12 cellular contexts compared by ENCODE assay signal in the genomic region with DNA sequence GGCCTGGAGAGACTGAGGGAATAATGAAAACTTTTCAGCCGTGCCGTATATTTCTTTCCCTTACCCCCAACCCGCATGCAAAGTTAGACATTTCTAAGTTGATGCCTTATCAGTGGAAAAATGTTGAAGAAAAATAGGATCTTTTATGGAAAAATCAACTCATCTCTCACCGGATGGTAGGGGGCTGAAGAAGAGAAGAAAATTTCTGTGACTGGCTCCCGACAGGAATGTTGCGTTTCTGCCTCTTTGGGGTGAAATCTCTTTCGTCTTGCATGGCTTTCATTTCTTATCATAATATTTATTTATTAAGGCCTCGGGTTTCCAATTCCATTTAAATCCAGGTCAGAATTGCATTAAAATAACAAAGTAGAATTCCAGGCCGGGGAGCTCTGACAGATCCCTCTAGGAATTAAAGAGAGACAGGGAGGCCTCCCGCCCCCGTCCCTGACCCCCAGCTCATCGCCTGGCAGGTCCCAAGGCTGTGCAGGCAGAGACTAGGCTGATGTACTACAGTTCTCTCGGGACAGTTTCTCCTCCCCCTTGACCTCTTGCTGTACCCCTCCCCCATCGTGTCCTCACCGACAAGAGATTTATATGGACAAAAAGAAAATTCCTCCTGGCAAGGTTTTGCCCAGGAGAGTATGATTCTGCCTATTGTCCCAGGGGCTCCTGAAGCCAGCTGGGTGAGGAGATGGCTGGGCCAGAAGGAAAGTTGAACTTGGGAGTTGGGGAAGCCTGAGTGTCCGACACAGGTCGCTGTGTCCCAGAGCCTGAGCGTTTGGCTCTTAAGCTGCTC. TPM values are rescaled to one million over a fixed set of nuclear protein-coding genes. Genes with fewer than 3 reads are reported as not detected.
DNase-seq lines count a peak whose midpoint lies in the region; ATAC-seq and TF ChIP-seq lines count a peak whose summit lies in the region.
"Had no signal": no experiment of that assay in that cellular context is flagged by ENCODE, and none has a peak within 500 bp of the region (broad histone marks: within the 10 kb centered on the region; RNA-seq: fewer than 3 reads in every experiment).

No MANE protein-coding gene starts in this region.

- intact Hi-C loops in ascending aorta (cut with DNase I) = no loop called here
- intact Hi-C loops in sigmoid colon (cut with DNase I) = no loop called here

- peak; percentile 53 for DNase-seq in GM23338 (ENCODE audit: low spot score)
- DNase-seq in ascending aorta (ENCODE audit: low spot score in 2 of 2) = no peak
- DNase-seq in sigmoid colon = no peak
- DNase-seq in midbrain (lab: John Stamatoyannopoulos, UW) = no peak
- DNase-seq: stimulated activated CD4-positive, alpha-beta T cell treated with anti-CD3 and anti-CD28 coated beads, Interleukin-12 subunit alpha, Interleukin-12 subunit beta, amount 100 ng/mL, for 4 hours; stimulated activated naive CD4-positive, alpha-beta T cell had no signal

- H2AFZ ChIP-seq in GM23338 = peak overlapping the region; percentile 95; the same call in 1 of the 2 replicates

- peaks cover 53% of the 10 kb centered on the region for H3K4me1 Mint-ChIP-seq in GM23338
- peaks cover 7% of the 10 kb centered on the region for H3K4me1 Mint-ChIP-seq in stimulated activated memory B cell treated with anti-CD40 and anti-IgM and Interleukin-4, amounts not matched to agents 10 μg/mL and 1 μg/mL and 100 μg/mL, for 72 hours

- 57 to 60% methylated on average over 18 of the region's 18 CpGs for WGBS in sigmoid colon, 2 donors

- H3K27ac ChIP-seq in GM23338 (ENCODE audit: low read depth) (no peak overlapping the region), ascending aorta (peak overlapping the region; percentile 83 to 89), sigmoid colon (peak overlapping the region in 1 of 4 donors; percentile 33)
- H3K27ac ChIP-seq: left lung had no signal

- H3K4me1 ChIP-seq in GM23338 (ENCODE audit: insufficient read depth) = peaks cover 35% of the 10 kb centered on the region
- peaks cover 29 to 38% of the 10 kb centered on the region in 2 donors for H3K4me1 ChIP-seq in ascending aorta
- peaks cover 0 to 38% (median 26%) of the 10 kb centered on the region in 4 donors for H3K4me1 ChIP-seq in sigmoid colon

- TF ChIP-seq EP300 in sigmoid colon (IDR thresholded peaks at IDR 0.05) = no peak

- peaks cover 15% of the 10 kb centered on the region; the same call in 1 of the 2 replicates for H3F3A ChIP-seq in GM23338 (replicated peaks; ENCODE audit: low read depth)

- H3K27me3 ChIP-seq in GM23338 (ENCODE audit: insufficient read depth) (peaks cover 91% of the 10 kb centered on the region), ascending aorta (no peaks in the 10 kb centered on the region), sigmoid colon (peaks cover 0 to 58% (median 13%) of the 10 kb centered on the region in 3 donors)

- H3K4me2 ChIP-seq in GM23338 = peak overlapping the region; percentile 86

- H3K36me3 ChIP-seq in GM23338 (ENCODE audit: insufficient read depth) (no peaks in the 10 kb centered on the region), ascending aorta (no peaks in the 10 kb centered on the region), sigmoid colon (no peaks in the 10 kb centered on the region)
- H3K36me3 ChIP-seq: left lung had no signal

- no peaks in the 10 kb centered on the region for H3K36me3 Mint-ChIP-seq in GM23338 (ENCODE audit: low read depth)
- H3K36me3 Mint-ChIP-seq in stimulated activated memory B cell treated with anti-CD40 and anti-IgM and Interleukin-4, amounts not matched to agents 10 μg/mL and 1 μg/mL and 100 μg/mL, for 72 hours = no peaks in the 10 kb centered on the region

- H3K4me3 ChIP-seq in GM23338 (peak overlapping the region; percentile 76), ascending aorta (peak overlapping the region; percentile 77 to 94), iPS-18c (ENCODE audit: insufficient read depth, low read depth, low read length) (peak overlapping the region; percentile 64), sigmoid colon (peak overlapping the region; percentile 35 to 60 (median 54))
- H3K4me3 ChIP-seq: K562 had no signal

- TF ChIP-seq CTCF in GM23338 (conservative IDR thresholded peaks at IDR 0.05; ENCODE audit: low read depth in 2 of 2) (no peak), ascending aorta (IDR thresholded peaks at IDR 0.05) (no peak), sigmoid colon (IDR thresholded peaks at IDR 0.05) (no peak)

- ATAC-seq in GM23338 (peak; percentile 8), GM21529 (IDR thresholded peaks at IDR 0.05; ENCODE audit: unreplicated experiment) (no peak)
- no peak for ATAC-seq in stimulated activated memory B cell treated with anti-CD40 and anti-IgM and Interleukin-4, amounts not matched to agents 10 μg/mL and 1 μg/mL and 100 μg/mL, for 72 hours

- peak overlapping the region; percentile 71 for H3K4me3 Mint-ChIP-seq in GM23338
- no peak overlapping the region for H3K4me3 Mint-ChIP-seq in stimulated activated memory B cell treated with anti-CD40 and anti-IgM and Interleukin-4, amounts not matched to agents 10 μg/mL and 1 μg/mL and 100 μg/mL, for 72 hours

- H3K79me2 ChIP-seq in GM23338 (replicated peaks; ENCODE audit: insufficient read depth) = no peaks in the 10 kb centered on the region; the same call in 1 of the 2 replicates

- H4K20me1 ChIP-seq in GM23338 (replicated peaks; ENCODE audit: insufficient read depth) = peaks cover 21% of the 10 kb centered on the region

- no peaks in the 10 kb centered on the region for H3K9me3 Mint-ChIP-seq in GM23338
- H3K9me3 Mint-ChIP-seq in stimulated activated memory B cell treated with anti-CD40 and anti-IgM and Interleukin-4, amounts not matched to agents 10 μg/mL and 1 μg/mL and 100 μg/mL, for 72 hours = no peaks in the 10 kb centered on the region

- H3K27me3 Mint-ChIP-seq in GM23338 (ENCODE audit: insufficient read depth, low read depth, poor library complexity) = peaks cover 49% of the 10 kb centered on the region
- H3K27me3 Mint-ChIP-seq in stimulated activated memory B cell treated with anti-CD40 and anti-IgM and Interleukin-4, amounts not matched to agents 10 μg/mL and 1 μg/mL and 100 μg/mL, for 72 hours = peaks cover 76% of the 10 kb centered on the region

- TF ChIP-seq POLR2A in sigmoid colon (IDR thresholded peaks at IDR 0.05) = no peak

- no peaks in the 10 kb centered on the region for H3K9me2 ChIP-seq in GM23338 (ENCODE audit: insufficient read depth)

- H3K9me3 ChIP-seq in ascending aorta = no peaks in the 10 kb centered on the region
- H3K9me3 ChIP-seq in iPS-18c (ENCODE audit: control insufficient read depth, insufficient read depth, low read length) = no peaks in the 10 kb centered on the region
- H3K9me3 ChIP-seq in sigmoid colon = no peaks in the 10 kb centered on the region
- H3K9me3 ChIP-seq: left lung had no signal

- H3K27ac Mint-ChIP-seq in GM23338 = no peak overlapping the region
- no peak overlapping the region for H3K27ac Mint-ChIP-seq in stimulated activated memory B cell treated with anti-CD40 and anti-IgM and Interleukin-4, amounts not matched to agents 10 μg/mL and 1 μg/mL and 100 μg/mL, for 72 hours

TF ChIP-seq in GM23338, 12 proteins besides CTCF, POLR2A, EP300 and RAD21 (continues in another document):
- peak; percentile 50 for TF ChIP-seq EZH2 (IDR thresholded peaks at IDR 0.05; ENCODE audit: low read depth, unreplicated experiment)

RNA-seq across cellular contexts. Expression of gene SCUBE3, which starts 1.3 kb away (rescaled TPM):
- total RNA-seq in GM23338 (2014; rRNA removed; shearing (Covaris generic)) = 0.70 and 1.1 TPM in 2 replicates
- polyA plus RNA-seq in GM23338 (2016; fragmentation: Nextera tagmentation; extraction: Ambion mirVana) (0.39 and 0.56 TPM in 2 replicates), sigmoid colon (under 1 TPM in 1 of 3 donors, not detected in 2; 0.29 TPM)
- total RNA-seq in ascending aorta (29.5 TPM), sigmoid colon (10 to 100 TPM in 1 of 4 donors, 1 to 10 TPM in 3; 2.1 to 12.7 (median 5.3) TPM)
- total RNA-seq: K562; T-helper 2 cell treated with Interferon-gamma antibody and Interleukin-4, amounts not matched to agents 100 ng/mL and 5 ng/mL, for 36 hours had no signal

RNA-seq across cellular contexts. Expression of gene ZNF76, which starts 44.5 kb away (rescaled TPM):
- total RNA-seq in GM23338 (2014; rRNA removed; shearing (Covaris generic)) = 18.1 and 18.8 TPM in 2 replicates
- polyA plus RNA-seq in GM23338 (2016; fragmentation: Nextera tagmentation; extraction: Ambion mirVana) (12.5 and 13.7 TPM in 2 replicates), sigmoid colon (10 to 100 TPM; 14.3 to 28.3 (median 15.0) TPM)
- total RNA-seq in ascending aorta (55.7 TPM), sigmoid colon (10 to 100 TPM; 29.3 to 59.8 (median 31.8) TPM)
